Comparison of ENCODE assay signal across 28 cellular contexts in the genomic region with DNA sequence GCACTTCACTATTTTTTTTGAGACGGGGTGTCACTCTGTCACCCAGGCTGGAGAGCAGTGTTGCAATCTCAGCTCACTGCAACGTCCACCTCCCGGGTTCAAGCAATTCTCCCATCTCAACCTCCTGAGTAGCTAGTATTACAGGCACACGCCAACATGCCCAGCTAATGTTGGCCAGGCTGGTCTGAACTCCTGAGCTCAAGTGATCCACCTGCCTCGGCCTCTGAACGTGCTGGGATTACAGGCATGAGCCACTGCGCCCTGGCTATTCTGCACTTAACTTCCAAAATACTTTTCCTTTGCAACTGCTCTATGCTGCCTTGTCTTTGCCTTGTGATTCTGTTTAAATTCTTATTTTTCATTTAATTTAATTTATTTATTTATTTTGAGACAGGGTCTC.
"Had no signal": no experiment of that assay in that cellular context is flagged by ENCODE, and none has a peak within 500 bp of the region (broad histone marks: within the 10 kb centered on the region; RNA-seq: fewer than 3 reads in every experiment).

No MANE protein-coding gene starts in this region.

- FAIRE-seq: astrocyte had no signal

- H3K27ac ChIP-seq: brain microvascular endothelial cell, esophagus muscularis mucosa, foreskin keratinocyte, gastrocnemius medialis had no signal

- H3K4me1 Mint-ChIP-seq: activated CD4-positive, alpha-beta memory T cell treated with anti-CD3 and anti-CD28 coated beads, Interleukin-2, amount 10 ng/mL, durations not matched to agents 7 days and 5 days; activated CD4-positive, alpha-beta T cell treated with anti-CD3 and anti-CD28 coated beads, Interleukin-2, amount 10 ng/mL, durations not matched to agents 7 days and 5 days had no signal

- H3K36me3 Mint-ChIP-seq: activated naive CD8-positive, alpha-beta T cell had no signal

- DNase-seq: activated CD4-positive, alpha-beta memory T cell treated with anti-CD3 and anti-CD28 coated beads, Interleukin-2, amount 10 ng/mL, durations not matched to agents 7 days and 5 days; activated CD4-positive, alpha-beta T cell treated with anti-CD3 and anti-CD28 coated beads for 1 hour; activated CD4-positive, alpha-beta T cell treated with anti-CD3 and anti-CD28 coated beads for 4 hours; activated CD4-positive, alpha-beta T cell treated with anti-CD3 and anti-CD28 coated beads, Interleukin-2, amount 10 ng/mL, durations not matched to agents 7 days and 5 days; activated CD4-positive, alpha-beta T cell treated with anti-CD3 and anti-CD28 coated beads, Interleukin-2, amount 50 U/mL, for 4 hours; activated gamma-delta T cell; activated naive CD4-positive, alpha-beta T cell; activated naive CD4-positive, alpha-beta T cell treated with anti-CD3 and anti-CD28 coated beads, Interleukin-2, amount 50 U/mL, for 16 hours; activated T-cell treated with anti-CD3 and anti-CD28 coated beads for 4 hours; activated T-cell treated with anti-CD3 and anti-CD28 coated beads, Interleukin-2, amount 50 U/mL, for 24 hours; activated T-cell treated with anti-CD3 and anti-CD28 coated beads, Interleukin-2, amount 50 U/mL, for 72 hours; amniotic stem cell; anterior cingulate cortex; brain microvascular endothelial cell; central memory CD4-positive, alpha-beta T cell; cerebellar nuclear complex; cortex of kidney; dermis blood vessel endothelial cell; effector CD4-positive, alpha-beta T cell; effector memory CD8-positive, alpha-beta T cell; erythroblast; foreskin keratinocyte; gastrocnemius medialis; glutamatergic neuron; T-helper 2 cell had no signal

- H3K27ac Mint-ChIP-seq: activated CD4-positive, alpha-beta memory T cell treated with anti-CD3 and anti-CD28 coated beads, Interleukin-2, amount 10 ng/mL, durations not matched to agents 7 days and 5 days; activated CD4-positive, alpha-beta T cell treated with anti-CD3 and anti-CD28 coated beads, Interleukin-2, amount 10 ng/mL, durations not matched to agents 7 days and 5 days; activated naive CD8-positive, alpha-beta T cell; activated T-cell treated with anti-CD3 and anti-CD28 coated beads, Interleukin-2, amount 50 U/mL, for 24 hours; activated T-cell treated with anti-CD3 and anti-CD28 coated beads, Interleukin-2, amount 50 U/mL, for 72 hours; effector memory CD8-positive, alpha-beta T cell had no signal

- H3K36me3 ChIP-seq: brain microvascular endothelial cell, esophagus muscularis mucosa, gastrocnemius medialis had no signal

- ATAC-seq: activated T-cell treated with anti-CD3 and anti-CD28 coated beads, Interleukin-2, amount 50 U/mL, for 72 hours; effector memory CD8-positive, alpha-beta T cell; foreskin keratinocyte; gastrocnemius medialis had no signal

- H3K4me3 ChIP-seq: esophagus muscularis mucosa, gastrocnemius medialis had no signal

- H3K4me3 Mint-ChIP-seq: activated CD4-positive, alpha-beta memory T cell treated with anti-CD3 and anti-CD28 coated beads, Interleukin-2, amount 10 ng/mL, durations not matched to agents 7 days and 5 days; activated CD4-positive, alpha-beta T cell treated with anti-CD3 and anti-CD28 coated beads, Interleukin-2, amount 10 ng/mL, durations not matched to agents 7 days and 5 days; activated naive CD8-positive, alpha-beta T cell; activated T-cell treated with anti-CD3 and anti-CD28 coated beads, Interleukin-2, amount 50 U/mL, for 24 hours; activated T-cell treated with anti-CD3 and anti-CD28 coated beads, Interleukin-2, amount 50 U/mL, for 72 hours; effector memory CD8-positive, alpha-beta T cell had no signal

- H3K4me1 ChIP-seq: esophagus muscularis mucosa, foreskin keratinocyte, gastrocnemius medialis had no signal

- H3K27me3 ChIP-seq: brain microvascular endothelial cell, foreskin keratinocyte, gastrocnemius medialis had no signal

- H3K9me3 ChIP-seq: gastrocnemius medialis had no signal

- H3K27me3 Mint-ChIP-seq: activated CD4-positive, alpha-beta memory T cell treated with anti-CD3 and anti-CD28 coated beads, Interleukin-2, amount 10 ng/mL, durations not matched to agents 7 days and 5 days; activated CD4-positive, alpha-beta T cell treated with anti-CD3 and anti-CD28 coated beads, Interleukin-2, amount 10 ng/mL, durations not matched to agents 7 days and 5 days; activated naive CD8-positive, alpha-beta T cell; activated T-cell treated with anti-CD3 and anti-CD28 coated beads, Interleukin-2, amount 50 U/mL, for 24 hours; effector memory CD8-positive, alpha-beta T cell had no signal
